In the genomic region with DNA sequence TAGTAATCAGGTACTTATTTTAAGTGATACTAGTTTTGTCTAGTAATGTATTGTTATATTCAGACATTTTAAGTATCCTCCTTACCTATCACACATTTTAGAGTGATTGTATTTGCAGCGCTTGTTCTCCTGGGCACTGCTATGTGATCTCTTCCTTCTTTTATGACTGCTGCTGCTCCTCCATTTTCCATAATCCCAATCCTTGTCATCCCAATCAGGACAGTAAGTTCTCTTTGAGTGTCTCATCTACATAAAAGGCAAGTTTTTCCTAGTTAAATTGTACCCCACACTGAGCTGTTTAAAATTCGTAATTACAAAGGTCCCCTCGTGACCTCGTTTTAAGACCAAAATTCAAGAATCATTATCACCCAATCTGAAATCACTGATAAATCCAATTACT, we compare ENCODE assay signal across 8 cellular contexts. TPM values are rescaled to one million over a fixed set of nuclear protein-coding genes. Genes with fewer than 3 reads are reported as not detected.
A peak's percentile ranks its signal among the peaks of the same experiment; 100 is the strongest.
DNase-seq lines count a peak whose midpoint lies in the region; ATAC-seq, FAIRE-seq and TF ChIP-seq lines count a peak whose summit lies in the region.

No MANE protein-coding gene starts in this region.

- H3K9ac ChIP-seq in SK-N-SH, result peak overlapping the region; percentile 96; the same call in 1 of the 2 replicates
- H3K9ac ChIP-seq in keratinocyte (ENCODE audit: control insufficient read depth, extremely low read depth, insufficient read depth, low read length), result peak overlapping the region; percentile 98

- H3K4me1 Mint-ChIP-seq in activated naive CD8-positive, alpha-beta T cell (ENCODE audit: low read depth), result peaks cover 61% of the 10 kb centered on the region

- H3K9me3 ChIP-seq in SK-N-SH (no peaks in the 10 kb centered on the region), keratinocyte (ENCODE audit: control insufficient read depth, low read depth, low read length) (no peaks in the 10 kb centered on the region), stomach (no peaks in the 10 kb centered on the region)

- POLR2A ChIA-PET in SK-N-SH (lab: Yijun Ruan, JAX), result no interaction called here

- H3K4me3 Mint-ChIP-seq in activated naive CD8-positive, alpha-beta T cell, result peak overlapping the region; percentile 98

- no peak for TF ChIP-seq RAD21 in SK-N-SH (IDR thresholded peaks at IDR 0.05; ENCODE audit: low read length)

- intact Hi-C loops in stomach (cut with DNase I; ENCODE audit: low total_unique reads), result no loop called here

- no peaks in the 10 kb centered on the region for H3K9me3 Mint-ChIP-seq in activated naive CD8-positive, alpha-beta T cell (ENCODE audit: low read depth)

- no peak for TF ChIP-seq POLR2A in stomach (IDR thresholded peaks at IDR 0.05)

- no peak for DNase-seq in SK-N-SH
- DNase-seq in keratinocyte (ENCODE audit: low read depth, low spot score), result no peak
- no peak for DNase-seq in stomach
- DNase-seq in NCI-H2029 (lab: John Stamatoyannopoulos, UW), result no peak
- no peak for DNase-seq in NCI-H2196 treated with DMSO at 0.1 percent for 48 hours (lab: John Stamatoyannopoulos, UW; ENCODE audit: unreplicated experiment)
- DNase-seq in activated effector memory CD4-positive, alpha-beta T cell treated with anti-CD3 and anti-CD28 coated beads, Interleukin-2, amount 50 U/mL, for 16 hours, result no peak

- peaks cover 20 to 23% of the 10 kb centered on the region in 2 experiments; a peak in 3 of 4 replicates for H3K4me1 ChIP-seq in SK-N-SH (ENCODE audit: control insufficient read depth in 1 of 2, insufficient read depth in 2 of 2, low read depth in 1 of 2, low read length in 1 of 2)
- peaks cover 20% of the 10 kb centered on the region for H3K4me1 ChIP-seq in keratinocyte (ENCODE audit: control insufficient read depth, extremely low read depth, insufficient read depth, low read length)
- H3K4me1 ChIP-seq in stomach, result peaks cover 41 to 77% (median 63%) of the 10 kb centered on the region in 4 donors

- H3K9me1 ChIP-seq in keratinocyte (ENCODE audit: control insufficient read depth, extremely low read depth, insufficient read depth, low read length), result no peaks in the 10 kb centered on the region

- peaks cover 37% of the 10 kb centered on the region for H3K36me3 Mint-ChIP-seq in activated naive CD8-positive, alpha-beta T cell

- no peak overlapping the region for H2AFZ ChIP-seq in SK-N-SH (ENCODE audit: low read depth)
- no peak overlapping the region for H2AFZ ChIP-seq in keratinocyte (ENCODE audit: control insufficient read depth, low read length)

- H3K4me3 ChIP-seq in SK-N-SH (ENCODE audit: low read depth in 2 of 2, low read length in 1 of 2), result peak overlapping the region; percentile 94 to 96
- peak overlapping the region; percentile 51 to 92 (median 79) for H3K4me3 ChIP-seq in keratinocyte (ENCODE audit: control insufficient read depth in 2 of 3, extremely low read depth in 1 of 3, insufficient read depth in 2 of 3, low read depth in 1 of 3, low read length in 3 of 3)
- peak overlapping the region; percentile 79 to 98 (median 86) for H3K4me3 ChIP-seq in stomach

- dilution Hi-C loops in keratinocyte (cut with MboI; ENCODE audit: extremely low pct_ligation_motif_present, low sequenced_read_pairs), result no loop called here

- H3K4me2 ChIP-seq in SK-N-SH (peak overlapping the region; percentile 73), keratinocyte (ENCODE audit: control insufficient read depth, extremely low read depth, insufficient read depth, low read depth, low read length) (peak overlapping the region; percentile 83)

- no peaks in the 10 kb centered on the region for H3K27me3 Mint-ChIP-seq in activated naive CD8-positive, alpha-beta T cell

- TF ChIP-seq EP300 in SK-N-SH (IDR thresholded peaks at IDR 0.05; ENCODE audit: borderline replicate concordance in 1 of 2, low read depth in 1 of 2, low read length in 1 of 2) (no peak), stomach (IDR thresholded peaks at IDR 0.05) (no peak)

- WGBS in SK-N-SH (ENCODE audit: low lambda C conversion rate), result 38% methylated on average over 4 of the region's 4 CpGs
- WGBS in stomach, 5 donors, result 1 to 6% (median 4%) methylated on average over 4 of the region's 4 CpGs

- TF ChIP-seq CTCF in SK-N-SH (IDR thresholded peaks at IDR 0.05) (no peak), keratinocyte (optimal IDR thresholded peaks at IDR 0.05 in 1 of 3, IDR thresholded peaks at IDR 0.05 in 1 of 3, conservative IDR thresholded peaks at IDR 0.05 in 1 of 3; ENCODE audit: extremely low read depth in 1 of 3, insufficient read depth in 2 of 3, low read length in 3 of 3) (no peak), stomach (IDR thresholded peaks at IDR 0.05) (no peak)

- FAIRE-seq in keratinocyte (lab: Jason Lieb, UNC), result no peak

- CTCF ChIA-PET in SK-N-SH (lab: Yijun Ruan, JAX), result no interaction called here

- H3K27ac Mint-ChIP-seq in activated naive CD8-positive, alpha-beta T cell, result peak overlapping the region; percentile 100

- H3K9me2 ChIP-seq in SK-N-SH, result no peaks in the 10 kb centered on the region

- H3F3A ChIP-seq in SK-N-SH (replicated peaks; ENCODE audit: insufficient read depth), result peaks cover 16% of the 10 kb centered on the region

- ATAC-seq in SK-N-SH treated with all-trans-retinoic acid at 6 μM for 48 hours, result no peak

- H3K27ac ChIP-seq in SK-N-SH (ENCODE audit: low read depth in 2 of 2, low read length in 1 of 2) (peak overlapping the region in 1 of 2 experiments; percentile 30; a peak in 2 of 4 replicates), keratinocyte (ENCODE audit: control insufficient read depth, insufficient read depth, low read length) (peak overlapping the region; percentile 27), stomach (peak overlapping the region in 4 of 5 donors; percentile 100)

- H3K36me3 ChIP-seq in SK-N-SH (replicated peaks in 1 of 2; ENCODE audit: control insufficient read depth in 1 of 2, insufficient read depth in 2 of 2, low read length in 1 of 2) (peaks cover 45 to 59% of the 10 kb centered on the region in 2 experiments), keratinocyte (ENCODE audit: control insufficient read depth in 2 of 2, extremely low read depth in 1 of 2, insufficient read depth in 2 of 2, low read length in 2 of 2) (peaks cover 13 to 36% of the 10 kb centered on the region in 2 experiments), stomach (peaks cover 34 to 45% (median 40%) of the 10 kb centered on the region in 4 donors)

- H3K27me3 ChIP-seq in SK-N-SH (ENCODE audit: insufficient read depth) (no peaks in the 10 kb centered on the region), keratinocyte (ENCODE audit: control insufficient read depth, extremely low read depth, insufficient read depth, low read length) (no peaks in the 10 kb centered on the region), stomach (no peaks in the 10 kb centered on the region)

- peaks cover 69% of the 10 kb centered on the region for H4K20me1 ChIP-seq in SK-N-SH (ENCODE audit: insufficient read depth)
- no peaks in the 10 kb centered on the region for H4K20me1 ChIP-seq in keratinocyte (ENCODE audit: control insufficient read depth, extremely low read depth, insufficient read depth, low read length)

- H3K79me2 ChIP-seq in SK-N-SH (ENCODE audit: insufficient read depth) (peaks cover 78% of the 10 kb centered on the region), keratinocyte (ENCODE audit: control insufficient read depth, insufficient read depth, low read length) (peaks cover 72% of the 10 kb centered on the region)

RNA-seq across cellular contexts. Expression of gene CLK1, which starts 2.8 kb away (rescaled TPM):
- polyA plus RNA-seq in SK-N-SH (2012; rRNA removed), result 31.1 and 40.1 TPM in 2 replicates
- polyA plus RNA-seq in SK-N-SH (2012; cell fraction: cytosol; rRNA removed), result 17.8 and 23.5 TPM in 2 replicates
- polyA plus RNA-seq in SK-N-SH (2012; cell fraction: nucleus; rRNA removed), result 86.8 and 181 TPM in 2 replicates
- polyA plus RNA-seq in keratinocyte, result 40.2 to 70.4 TPM (median 48.0 TPM) in 3 replicates
- polyA plus RNA-seq in keratinocyte (2011; ENCODE audit: low read depth), result 350 TPM
- 11.0 and 26.5 TPM in 2 replicates for polyA plus RNA-seq in keratinocyte (2011; cell fraction: cytosol; rRNA removed)
- polyA plus RNA-seq in keratinocyte (2011; cell fraction: nucleus; rRNA removed), result 83.7 and 132 TPM in 2 replicates
- 31.6 and 131 TPM in 2 replicates for polyA plus RNA-seq in keratinocyte (2012; ENCODE audit: low replicate concordance)
- polyA minus RNA-seq in keratinocyte, result 6.5 to 35.2 TPM (median 14.1 TPM) in 3 replicates
- 18.4 TPM for polyA minus RNA-seq in keratinocyte (2011; cell fraction: cytosol; rRNA and poly(A)+ RNA removed)
- polyA minus RNA-seq in keratinocyte (2011; cell fraction: nucleus; rRNA and poly(A)+ RNA removed), result 29.6 and 52.5 TPM in 2 replicates
- total RNA-seq in stomach, result 100 to 1,000 TPM in 4 of 5 donors, 10 to 100 TPM in 1; 60.5 to 245 (median 158) TPM
- polyA plus RNA-seq in stomach, result 100 to 1,000 TPM in 2 of 3 donors, 10 to 100 TPM in 1; 95.0 to 270 (median 117) TPM

RNA-seq across cellular contexts. Expression of gene PPIL3, which starts 27.3 kb away (rescaled TPM):
- polyA plus RNA-seq in SK-N-SH (2012; rRNA removed) (44.9 and 56.5 TPM in 2 replicates), keratinocyte (28.1 to 84.0 TPM (median 47.2 TPM) in 3 replicates), stomach (10 to 100 TPM; 14.9 to 45.4 (median 18.6) TPM)
- 68.0 and 81.8 TPM in 2 replicates for polyA plus RNA-seq in SK-N-SH (2012; cell fraction: cytosol; rRNA removed)
- polyA plus RNA-seq in SK-N-SH (2012; cell fraction: nucleus; rRNA removed), result 38.0 and 83.2 TPM in 2 replicates
- polyA plus RNA-seq in keratinocyte (2011; ENCODE audit: low read depth), result 20.9 TPM
- polyA plus RNA-seq in keratinocyte (2011; cell fraction: cytosol; rRNA removed), result 33.4 and 67.0 TPM in 2 replicates
- polyA plus RNA-seq in keratinocyte (2011; cell fraction: nucleus; rRNA removed), result 54.6 and 68.2 TPM in 2 replicates
- 23.7 and 41.7 TPM in 2 replicates for polyA plus RNA-seq in keratinocyte (2012; ENCODE audit: low replicate concordance)
- polyA minus RNA-seq in keratinocyte, result 3.8 to 20.6 TPM (median 14.0 TPM) in 3 replicates
- polyA minus RNA-seq in keratinocyte (2011; cell fraction: cytosol; rRNA and poly(A)+ RNA removed), result 9.6 TPM
- polyA minus RNA-seq in keratinocyte (2011; cell fraction: nucleus; rRNA and poly(A)+ RNA removed), result 4.7 and 12.2 TPM in 2 replicates
- total RNA-seq in stomach, result 10 to 100 TPM in 2 of 5 donors, 1 to 10 TPM in 1, not detected in 2; 5.5 to 51.2 (median 30.3) TPM

RNA-seq across cellular contexts. Expression of gene NIF3L1, which starts 27.6 kb away (rescaled TPM):
- 52.4 and 77.6 TPM in 2 replicates for polyA plus RNA-seq in SK-N-SH (2012; rRNA removed)
- 59.5 and 64.1 TPM in 2 replicates for polyA plus RNA-seq in SK-N-SH (2012; cell fraction: cytosol; rRNA removed)
- polyA plus RNA-seq in SK-N-SH (2012; cell fraction: nucleus; rRNA removed), result 42.3 and 75.9 TPM in 2 replicates
- polyA plus RNA-seq in keratinocyte, result 44.8 to 67.1 TPM (median 49.8 TPM) in 3 replicates
- 14.2 TPM for polyA plus RNA-seq in keratinocyte (2011; ENCODE audit: low read depth)
- polyA plus RNA-seq in keratinocyte (2011; cell fraction: cytosol; rRNA removed), result 33.7 and 56.0 TPM in 2 replicates
- polyA plus RNA-seq in keratinocyte (2011; cell fraction: nucleus; rRNA removed), result 60.0 and 66.0 TPM in 2 replicates
- 19.1 and 20.0 TPM in 2 replicates for polyA plus RNA-seq in keratinocyte (2012; ENCODE audit: low replicate concordance)
- 24.5 to 43.9 TPM (median 29.9 TPM) in 3 replicates for polyA minus RNA-seq in keratinocyte
- 16.1 TPM for polyA minus RNA-seq in keratinocyte (2011; cell fraction: cytosol; rRNA and poly(A)+ RNA removed)
- 19.4 and 23.4 TPM in 2 replicates for polyA minus RNA-seq in keratinocyte (2011; cell fraction: nucleus; rRNA and poly(A)+ RNA removed)
- 10 to 100 TPM; 14.3 to 39.6 (median 17.4) TPM for total RNA-seq in stomach
- 10 to 100 TPM; 19.2 to 30.5 (median 21.7) TPM for polyA plus RNA-seq in stomach

RNA-seq across cellular contexts. Expression of gene BZW1, which starts 49.9 kb away (rescaled TPM):
- polyA plus RNA-seq in SK-N-SH (2012; rRNA removed) (131 and 163 TPM in 2 replicates), keratinocyte (297 to 402 TPM (median 326 TPM) in 3 replicates), stomach (10 to 100 TPM; 31.0 to 88.6 (median 84.7) TPM)
- 164 and 173 TPM in 2 replicates for polyA plus RNA-seq in SK-N-SH (2012; cell fraction: cytosol; rRNA removed)
- polyA plus RNA-seq in SK-N-SH (2012; cell fraction: nucleus; rRNA removed), result 68.4 and 126 TPM in 2 replicates
- 552 TPM for polyA plus RNA-seq in keratinocyte (2011; ENCODE audit: low read depth)
- polyA plus RNA-seq in keratinocyte (2011; cell fraction: cytosol; rRNA removed), result 254 and 501 TPM in 2 replicates
- 251 and 289 TPM in 2 replicates for polyA plus RNA-seq in keratinocyte (2011; cell fraction: nucleus; rRNA removed)
- 318 and 409 TPM in 2 replicates for polyA plus RNA-seq in keratinocyte (2012; ENCODE audit: low replicate concordance)
- polyA minus RNA-seq in keratinocyte, result 283 to 517 TPM (median 357 TPM) in 3 replicates
- 315 TPM for polyA minus RNA-seq in keratinocyte (2011; cell fraction: cytosol; rRNA and poly(A)+ RNA removed)
- polyA minus RNA-seq in keratinocyte (2011; cell fraction: nucleus; rRNA and poly(A)+ RNA removed), result 128 and 247 TPM in 2 replicates
- 100 to 1,000 TPM in 4 of 5 donors, 10 to 100 TPM in 1; 32.4 to 530 (median 197) TPM for total RNA-seq in stomach
